In the genomic region with DNA sequence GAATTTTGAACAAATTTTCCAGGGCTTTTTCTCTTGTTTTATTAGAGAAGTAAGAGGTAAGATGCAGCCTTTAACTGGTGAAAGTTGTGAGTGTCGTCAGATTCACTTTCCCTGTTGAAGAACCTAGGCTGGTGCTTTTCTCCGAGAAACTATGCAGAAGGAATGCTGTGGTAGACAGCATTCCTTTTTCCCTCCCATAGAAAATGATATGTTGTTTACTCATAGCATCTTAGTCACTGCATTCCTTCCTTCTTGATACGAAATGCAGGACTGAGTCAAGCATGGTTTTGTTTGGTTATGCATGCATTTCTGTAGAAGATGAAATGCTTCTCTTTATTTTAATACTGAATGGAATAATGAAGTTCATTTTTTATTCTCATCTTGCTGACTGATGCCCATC, we compare ENCODE assay signal across 11 cellular contexts. TPM values are rescaled to one million over a fixed set of nuclear protein-coding genes. Genes with fewer than 3 reads are reported as not detected.
DNase-seq lines count a peak whose midpoint lies in the region; TF ChIP-seq lines count a peak whose summit lies in the region.
"Had no signal": no experiment of that assay in that cellular context is flagged by ENCODE, and none has a peak within 500 bp of the region (broad histone marks: within the 10 kb centered on the region; RNA-seq: fewer than 3 reads in every experiment).

No MANE protein-coding gene starts in this region.

- H3K4me3 ChIP-seq in fibroblast of mammary gland (ENCODE audit: control insufficient read depth, low read depth, low read length) (no peak overlapping the region), retinal pigment epithelial cell (ENCODE audit: low read length) (no peak overlapping the region)

- peaks cover 8% of the 10 kb centered on the region for H3K27me3 Mint-ChIP-seq in activated T-helper 1 cell treated with anti-CD3 and anti-CD28 coated beads, Interleukin-12 subunit alpha, Interleukin-12 subunit beta, Interleukin-2, Interleukin-4 antibody, amounts not matched to agents 30 ng/mL and 10 ng/mL and 1 ng/mL, durations not matched to agents 14 hours and 24 hours and 36 hours (ENCODE audit: insufficient read depth)

- peak; percentile 93 for DNase-seq in EL
- DNase-seq in RWPE1 (ENCODE audit: low spot score), result peak; percentile 84
- DNase-seq in fibroblast of mammary gland (ENCODE audit: low read depth), result peak; percentile 93
- DNase-seq in retinal pigment epithelial cell (ENCODE audit: low read depth), result peak; percentile 74
- DNase-seq in activated T-helper 1 cell treated with anti-CD3 and anti-CD28 coated beads, Interleukin-12 subunit alpha, Interleukin-12 subunit beta, Interleukin-2, Interleukin-4 antibody, amounts not matched to agents 30 ng/mL and 10 ng/mL and 1 ng/mL, durations not matched to agents 14 hours and 24 hours and 36 hours (ENCODE audit: low spot score), result no peak
- DNase-seq in NCI-H1417 (lab: John Stamatoyannopoulos, UW), result no peak
- DNase-seq in stimulated activated CD4-positive, alpha-beta T cell treated with anti-CD3 and anti-CD28 coated beads, Interleukin-1b, Interleukin-23, amount 100 ng/mL, for 48 hours, result no peak
- no peak for DNase-seq in GM20000 (ENCODE audit: low spot score)
- DNase-seq: effector memory CD8-positive, alpha-beta T cell; NCI-H1048; right cardiac atrium had no signal

- H3K4me1 Mint-ChIP-seq in activated T-helper 1 cell treated with anti-CD3 and anti-CD28 coated beads, Interleukin-12 subunit alpha, Interleukin-12 subunit beta, Interleukin-2, Interleukin-4 antibody, amounts not matched to agents 30 ng/mL and 10 ng/mL and 1 ng/mL, durations not matched to agents 14 hours and 24 hours and 36 hours (ENCODE audit: low read depth), result no peaks in the 10 kb centered on the region

- intact Hi-C loops in activated T-helper 1 cell treated with anti-CD3 and anti-CD28 coated beads, Interleukin-12 subunit alpha, Interleukin-12 subunit beta, Interleukin-2, Interleukin-4 antibody, amounts not matched to agents 30 ng/mL and 10 ng/mL and 1 ng/mL, durations not matched to agents 14 hours and 24 hours and 36 hours (cut with micrococcal nuclease), result no loop called here

- peak overlapping the region; percentile 87 for H3K27ac ChIP-seq in RWPE1

- CTCF ChIA-PET in RWPE1 (lab: Yijun Ruan, JAX), result no interaction called here

- no peaks in the 10 kb centered on the region for H3K9me3 Mint-ChIP-seq in activated T-helper 1 cell treated with anti-CD3 and anti-CD28 coated beads, Interleukin-12 subunit alpha, Interleukin-12 subunit beta, Interleukin-2, Interleukin-4 antibody, amounts not matched to agents 30 ng/mL and 10 ng/mL and 1 ng/mL, durations not matched to agents 14 hours and 24 hours and 36 hours
- H3K9me3 Mint-ChIP-seq: effector memory CD8-positive, alpha-beta T cell had no signal

- POLR2A ChIA-PET in RWPE1 (lab: Yijun Ruan, JAX; ENCODE audit: low non-redundant PET), result no interaction called here

- no peaks in the 10 kb centered on the region for H3K36me3 Mint-ChIP-seq in activated T-helper 1 cell treated with anti-CD3 and anti-CD28 coated beads, Interleukin-12 subunit alpha, Interleukin-12 subunit beta, Interleukin-2, Interleukin-4 antibody, amounts not matched to agents 30 ng/mL and 10 ng/mL and 1 ng/mL, durations not matched to agents 14 hours and 24 hours and 36 hours (ENCODE audit: low read depth)

- TF ChIP-seq CTCF in RWPE1 (conservative IDR thresholded peaks at IDR 0.05; ENCODE audit: low read depth), result no peak
- TF ChIP-seq CTCF in fibroblast of mammary gland (conservative IDR thresholded peaks at IDR 0.05; ENCODE audit: control insufficient read depth, insufficient read depth, low read depth, low read length), result no peak
- TF ChIP-seq CTCF in retinal pigment epithelial cell (conservative IDR thresholded peaks at IDR 0.05; ENCODE audit: low read depth, low read length), result no peak
- no peak for TF ChIP-seq CTCF in GM20000 (IDR thresholded peaks at IDR 0.05; ENCODE audit: extremely low read depth, missing control alignments)

- no peak overlapping the region for H3K4me3 Mint-ChIP-seq in activated T-helper 1 cell treated with anti-CD3 and anti-CD28 coated beads, Interleukin-12 subunit alpha, Interleukin-12 subunit beta, Interleukin-2, Interleukin-4 antibody, amounts not matched to agents 30 ng/mL and 10 ng/mL and 1 ng/mL, durations not matched to agents 14 hours and 24 hours and 36 hours
- H3K4me3 Mint-ChIP-seq: effector memory CD8-positive, alpha-beta T cell had no signal

- no peak overlapping the region for H3K27ac Mint-ChIP-seq in activated T-helper 1 cell treated with anti-CD3 and anti-CD28 coated beads, Interleukin-12 subunit alpha, Interleukin-12 subunit beta, Interleukin-2, Interleukin-4 antibody, amounts not matched to agents 30 ng/mL and 10 ng/mL and 1 ng/mL, durations not matched to agents 14 hours and 24 hours and 36 hours
- H3K27ac Mint-ChIP-seq: effector memory CD8-positive, alpha-beta T cell had no signal

RNA-seq across cellular contexts. Expression of a gene that starts 3.4 kb away (rescaled TPM):
- not detected in 2 replicates for total RNA-seq in activated T-helper 1 cell treated with anti-CD3 and anti-CD28 coated beads, Interleukin-12 subunit alpha, Interleukin-12 subunit beta, Interleukin-2, Interleukin-4 antibody, amounts not matched to agents 30 ng/mL and 10 ng/mL and 1 ng/mL, durations not matched to agents 14 hours and 24 hours and 36 hours

RNA-seq across cellular contexts. Expression of a gene that starts 39.6 kb away (rescaled TPM):
- not detected in 2 replicates for total RNA-seq in activated T-helper 1 cell treated with anti-CD3 and anti-CD28 coated beads, Interleukin-12 subunit alpha, Interleukin-12 subunit beta, Interleukin-2, Interleukin-4 antibody, amounts not matched to agents 30 ng/mL and 10 ng/mL and 1 ng/mL, durations not matched to agents 14 hours and 24 hours and 36 hours

Comparison
In these comparisons a context has a peak if more than half of its experiments do, and no peak if none do; other contexts are left out.
1. DNase-seq: peak in EL (single experiment), RWPE1 (single experiment), fibroblast of mammary gland (single experiment) and retinal pigment epithelial cell (single experiment); none in activated T-helper 1 cell treated with anti-CD3 and anti-CD28 coated beads, Interleukin-12 subunit alpha, Interleukin-12 subunit beta, Interleukin-2, Interleukin-4 antibody, amounts not matched to agents 30 ng/mL and 10 ng/mL and 1 ng/mL, durations not matched to agents 14 hours and 24 hours and 36 hours (single experiment), NCI-H1417 (0 of 3), stimulated activated CD4-positive, alpha-beta T cell treated with anti-CD3 and anti-CD28 coated beads, Interleukin-1b, Interleukin-23, amount 100 ng/mL, for 48 hours (single experiment) and GM20000 (single experiment).